17 cellular contexts compared by ENCODE assay signal in genomic region chr9:122115176-122116035, GRCh38. TPM values are rescaled to one million over a fixed set of nuclear protein-coding genes. Genes with fewer than 3 reads are reported as not detected.
DNase-seq lines count a peak whose midpoint lies in the region; ATAC-seq and TF ChIP-seq lines count a peak whose summit lies in the region.
"Had no signal": no experiment of that assay in that cellular context is flagged by ENCODE, and none has a peak within 500 bp of the region (broad histone marks: within the 10 kb centered on the region; RNA-seq: fewer than 3 reads in every experiment).

No MANE protein-coding gene starts in this region.

- H4K12ac ChIP-seq in trophoblast cell (ENCODE audit: low read depth, low read length): no peak overlapping the region

- no peak overlapping the region for H3K4me3 Mint-ChIP-seq in brain
- no peak overlapping the region for H3K4me3 Mint-ChIP-seq in neural progenitor cell
- H3K4me3 Mint-ChIP-seq: CD8-positive, alpha-beta memory T cell had no signal

- no peak for TF ChIP-seq CTCF in HEK293 (tag by site-specific recombination; IDR thresholded peaks at IDR 0.05)
- TF ChIP-seq CTCF in brain (conservative IDR thresholded peaks at IDR 0.05): no peak
- TF ChIP-seq CTCF in neural progenitor cell (IDR thresholded peaks at IDR 0.05): no peak

- H3K4ac ChIP-seq in trophoblast cell (ENCODE audit: low read depth, low read length): no peak overlapping the region

- H3K27ac Mint-ChIP-seq in brain: peak overlapping the region in 3 of 5 experiments; percentile 16 to 66 (median 42)
- peak overlapping the region; percentile 80 for H3K27ac Mint-ChIP-seq in neural progenitor cell

- no peak overlapping the region for H3K9ac ChIP-seq in neural progenitor cell
- no peak overlapping the region for H3K9ac ChIP-seq in trophoblast cell (ENCODE audit: low read length)
- H3K9ac ChIP-seq: BLaER1 treated with 17β-estradiol and CSF1 and Interleukin-3, amounts not matched to agents 10 nM and 100 nM had no signal

- H3K27me3 Mint-ChIP-seq in brain (peaks cover 3% of the 10 kb centered on the region), neural progenitor cell (ENCODE audit: insufficient read depth, low read depth) (peaks cover 7% of the 10 kb centered on the region)

- H3K27ac ChIP-seq in HEK293 (ENCODE audit: extremely low read depth, low read depth, low read length) (no peak overlapping the region), neural progenitor cell (peak overlapping the region; percentile 51), trophoblast cell (ENCODE audit: low read depth, low read length) (no peak overlapping the region)
- H3K27ac ChIP-seq: BLaER1 treated with 17β-estradiol and CSF1 and Interleukin-3, amounts not matched to agents 10 nM and 100 nM; PC-9 had no signal

- no peak overlapping the region for H4K8ac ChIP-seq in trophoblast cell (ENCODE audit: low read depth, low read length)

- H3K4me2 ChIP-seq in neural progenitor cell (peak overlapping the region; percentile 66), trophoblast cell (ENCODE audit: low read length) (no peak overlapping the region)
- H3K4me2 ChIP-seq: BLaER1 treated with 17β-estradiol and CSF1 and Interleukin-3, amounts not matched to agents 10 nM and 100 nM; PC-9 had no signal

- H3K4me1 Mint-ChIP-seq in brain (peaks cover 35% of the 10 kb centered on the region), neural progenitor cell (peaks cover 42% of the 10 kb centered on the region)
- H3K4me1 Mint-ChIP-seq: CD8-positive, alpha-beta memory T cell had no signal

- H3K79me1 ChIP-seq in trophoblast cell (ENCODE audit: low read length): no peaks in the 10 kb centered on the region

- no peak overlapping the region for H2BK5ac ChIP-seq in trophoblast cell (ENCODE audit: low read depth, low read length, poor library complexity)

- CTCF ChIA-PET in HEK293 (lab: Yijun Ruan, JAX): interaction anchor here (1.9 to 6.5 kb wide), 5 partner anchors 8 to 235 kb away, joined by 8 to 59 read pairs (median 11); no protein-coding TSS in a partner anchor

- H3K27me3 ChIP-seq in neural progenitor cell: no peaks in the 10 kb centered on the region
- no peaks in the 10 kb centered on the region for H3K27me3 ChIP-seq in trophoblast cell (ENCODE audit: insufficient read depth, low read length)
- H3K27me3 ChIP-seq: BLaER1 treated with 17β-estradiol and CSF1 and Interleukin-3, amounts not matched to agents 10 nM and 100 nM had no signal

- H4K20me1 ChIP-seq in neural progenitor cell (ENCODE audit: low read depth): no peaks in the 10 kb centered on the region
- H4K20me1 ChIP-seq: BLaER1 treated with 17β-estradiol and CSF1 and Interleukin-3, amounts not matched to agents 10 nM and 100 nM had no signal

- no peaks in the 10 kb centered on the region for H3K9me3 ChIP-seq in HEK293 (ENCODE audit: control insufficient read depth, insufficient read depth, low read depth, low read length)
- H3K9me3 ChIP-seq in neural progenitor cell (ENCODE audit: low read depth): no peaks in the 10 kb centered on the region
- H3K9me3 ChIP-seq in trophoblast cell (ENCODE audit: insufficient read depth, low read depth, low read length): no peaks in the 10 kb centered on the region

- no peak overlapping the region for H3K18ac ChIP-seq in trophoblast cell (ENCODE audit: low read length)

- no CpG with 5 or more reads among the region's 12 CpGs for WGBS in trophoblast cell (ENCODE audit: extremely low coverage, insufficient coverage, insufficient read length)

- H3K9me3 Mint-ChIP-seq in brain (no peaks in the 10 kb centered on the region), neural progenitor cell (no peaks in the 10 kb centered on the region)

- H3K14ac ChIP-seq in trophoblast cell (ENCODE audit: low read length): no peak overlapping the region

- H3K79me2 ChIP-seq in neural progenitor cell (ENCODE audit: low read depth): no peaks in the 10 kb centered on the region
- H3K79me2 ChIP-seq in trophoblast cell (ENCODE audit: control insufficient read depth, insufficient read depth, low read length, poor library complexity): no peaks in the 10 kb centered on the region

- DNase-seq in NCI-H82 (lab: John Stamatoyannopoulos, UW) (peak; percentile 29), NCI-H82 treated with DMSO at 0.1 percent for 48 hours (lab: John Stamatoyannopoulos, UW; ENCODE audit: unreplicated experiment) (no peak), neural progenitor cell (ENCODE audit: low spot score) (no peak), OCI-M1 (lab: John Stamatoyannopoulos, UW) (no peak), trophoblast cell (no peak)
- DNase-seq: CD8-positive, alpha-beta memory T cell; GF-D8; NCI-H1417 treated with DMSO at 0.1 percent for 48 hours; NCI-H1930; NCI-H510A treated with DMSO at 0.1 percent for 48 hours; PC-9 had no signal

- H2AK5ac ChIP-seq in trophoblast cell (ENCODE audit: low read length): no peak overlapping the region

- H4K91ac ChIP-seq in trophoblast cell (ENCODE audit: low read depth, low read length): no peak overlapping the region

- ATAC-seq in HG03521 (IDR thresholded peaks at IDR 0.05; ENCODE audit: unreplicated experiment): no peak

- no peak overlapping the region for H3K4me3 ChIP-seq in HEK293 (ENCODE audit: low read depth, low read length)
- H3K4me3 ChIP-seq in neural progenitor cell: no peak overlapping the region
- no peak overlapping the region for H3K4me3 ChIP-seq in trophoblast cell (ENCODE audit: low read depth, low read length)
- H3K4me3 ChIP-seq: BLaER1 treated with 17β-estradiol and CSF1 and Interleukin-3, amounts not matched to agents 10 nM and 100 nM; PC-9 had no signal

- H2BK120ac ChIP-seq in trophoblast cell (ENCODE audit: insufficient read depth, low read length, poor library complexity): no peak overlapping the region

- peak overlapping the region; percentile 72 for H2AFZ ChIP-seq in neural progenitor cell (replicated peaks)
- H2AFZ ChIP-seq in trophoblast cell (ENCODE audit: insufficient read depth, low read length, poor library complexity): no peak overlapping the region
- H2AFZ ChIP-seq: PC-9 had no signal

- no peaks in the 10 kb centered on the region for H3K4me1 ChIP-seq in HEK293 (ENCODE audit: control insufficient read depth, insufficient read depth, low read length)
- H3K4me1 ChIP-seq in neural progenitor cell: peaks cover 42% of the 10 kb centered on the region
- no peaks in the 10 kb centered on the region for H3K4me1 ChIP-seq in trophoblast cell (ENCODE audit: control insufficient read depth in 1 of 2, insufficient read depth in 2 of 2, low read length in 2 of 2)
- H3K4me1 ChIP-seq: BLaER1 treated with 17β-estradiol and CSF1 and Interleukin-3, amounts not matched to agents 10 nM and 100 nM had no signal

- no peaks in the 10 kb centered on the region for H3K36me3 Mint-ChIP-seq in brain
- no peaks in the 10 kb centered on the region for H3K36me3 Mint-ChIP-seq in neural progenitor cell
- H3K36me3 Mint-ChIP-seq: CD8-positive, alpha-beta memory T cell had no signal

- H2BK12ac ChIP-seq in trophoblast cell (ENCODE audit: low read length): no peak overlapping the region

- no peak overlapping the region for H3K23ac ChIP-seq in trophoblast cell (ENCODE audit: low read length)

- no peaks in the 10 kb centered on the region for H3K36me3 ChIP-seq in HEK293 (ENCODE audit: control insufficient read depth in 2 of 2, insufficient read depth in 1 of 2, low read length in 2 of 2)
- H3K36me3 ChIP-seq in neural progenitor cell: no peaks in the 10 kb centered on the region
- no peaks in the 10 kb centered on the region for H3K36me3 ChIP-seq in trophoblast cell (ENCODE audit: control insufficient read depth in 1 of 2, insufficient read depth in 2 of 2, low read length in 2 of 2)
- H3K36me3 ChIP-seq: BLaER1 treated with 17β-estradiol and CSF1 and Interleukin-3, amounts not matched to agents 10 nM and 100 nM had no signal

- POLR2A ChIA-PET in HEK293 (lab: Yijun Ruan, JAX): no interaction called here

- H3F3A ChIP-seq in neural progenitor cell (ENCODE audit: low read depth): peaks cover 32% of the 10 kb centered on the region

TF ChIP-seq in HEK293, 187 proteins besides CTCF, POLR2A, EP300 and RAD21 (continues in another document):
- no peak for TF ChIP-seq MYNN (tag by site-specific recombination; IDR thresholded peaks at IDR 0.05; ENCODE audit: borderline replicate concordance)
- no peak for TF ChIP-seq ZNF214 (tag by site-specific recombination; IDR thresholded peaks at IDR 0.05; ENCODE audit: borderline replicate concordance)
- TF ChIP-seq ZNF16 (tag by site-specific recombination; IDR thresholded peaks at IDR 0.05; ENCODE audit: low read depth): 0 out of 2 replicates have a peak, but pooled peaks have one; percentile 18

RNA-seq across cellular contexts. Expression of gene TTLL11, which starts 22.3 kb away (rescaled TPM):
- 8.7 TPM for polyA plus RNA-seq in brain (ENCODE audit: insufficient read depth, low read depth, low replicate concordance)
- 0.75 and 0.84 TPM in 2 replicates for total RNA-seq in neural progenitor cell (ENCODE audit: low replicate concordance)
- 1.0 and 1.1 TPM in 2 replicates for polyA plus RNA-seq in trophoblast cell (2013)

RNA-seq across cellular contexts. Expression of gene NDUFA8, which starts 44.2 kb away (rescaled TPM):
- 207 TPM for polyA plus RNA-seq in brain (ENCODE audit: insufficient read depth, low read depth, low replicate concordance)
- total RNA-seq in neural progenitor cell (ENCODE audit: low replicate concordance): 33.6 and 49.6 TPM in 2 replicates
- polyA plus RNA-seq in trophoblast cell (2013): 65.5 and 69.1 TPM in 2 replicates

RNA-seq across cellular contexts. Expression of gene MORN5, which starts 44.3 kb away (rescaled TPM):
- polyA plus RNA-seq in brain (ENCODE audit: insufficient read depth, low read depth, low replicate concordance): 11.9 TPM
- total RNA-seq in neural progenitor cell (ENCODE audit: low replicate concordance): 1.7 and 3.7 TPM in 2 replicates
- polyA plus RNA-seq in trophoblast cell (2013): not detected in 2 replicates
- total RNA-seq: CD8-positive, alpha-beta memory T cell; Daoy; HT1080; PC-9 had no signal
- polyA plus RNA-seq: CD8-positive, alpha-beta memory T cell had no signal
